In the genomic region with DNA sequence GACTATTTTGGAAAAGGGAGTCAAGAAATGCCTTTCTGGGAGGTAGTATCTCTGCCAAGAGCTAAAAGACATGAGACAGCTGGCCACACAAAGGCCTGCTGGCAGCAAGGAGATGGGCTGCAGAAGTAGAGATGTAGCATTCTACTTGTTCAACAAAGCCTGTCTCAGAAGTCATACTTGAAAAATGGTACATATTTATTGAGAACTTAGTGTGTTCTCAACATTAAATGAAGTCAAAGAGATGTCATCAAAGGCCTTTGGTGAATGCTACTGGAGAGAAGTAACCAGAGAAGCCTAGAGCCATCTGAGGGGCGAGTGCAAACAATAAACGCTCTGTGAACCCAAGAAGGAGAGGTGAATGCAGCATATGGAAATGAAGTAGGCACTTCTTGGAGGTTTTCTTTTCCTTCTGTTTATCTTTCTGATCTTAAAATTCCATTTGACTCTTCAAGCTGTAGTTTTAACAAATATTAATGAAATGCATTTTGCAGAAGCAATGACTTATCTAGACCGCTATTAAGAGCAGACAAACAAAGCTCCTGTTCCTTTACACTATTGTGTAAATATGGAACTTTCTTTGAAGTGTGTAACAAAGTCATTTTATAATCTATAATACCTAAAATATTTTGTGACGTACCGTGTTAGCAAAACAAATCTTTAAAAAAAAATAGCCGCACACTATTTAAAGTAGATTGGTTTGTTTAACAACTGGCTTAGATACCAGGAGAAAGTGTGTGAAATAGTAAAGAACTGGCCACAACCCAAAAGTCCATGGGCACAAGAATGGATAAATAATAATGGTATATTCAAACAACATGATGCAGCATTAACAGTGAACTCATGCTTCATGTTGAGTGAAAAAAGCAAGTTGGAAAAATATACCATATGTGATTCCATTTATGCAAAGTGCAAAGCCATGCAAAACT, we compare ENCODE assay signal across 3 cellular contexts.
TF ChIP-seq lines count a peak whose summit lies in the region.

No MANE protein-coding gene starts in this region.

TF ChIP-seq in A549, 52 proteins besides CTCF, POLR2A, EP300 and RAD21:
- no peak for TF ChIP-seq PBX3 (IDR thresholded peaks at IDR 0.05)
- no peak for TF ChIP-seq EHF (CRISPR knock-in tag; IDR thresholded peaks at IDR 0.05)
- TF ChIP-seq, protein P1, sequence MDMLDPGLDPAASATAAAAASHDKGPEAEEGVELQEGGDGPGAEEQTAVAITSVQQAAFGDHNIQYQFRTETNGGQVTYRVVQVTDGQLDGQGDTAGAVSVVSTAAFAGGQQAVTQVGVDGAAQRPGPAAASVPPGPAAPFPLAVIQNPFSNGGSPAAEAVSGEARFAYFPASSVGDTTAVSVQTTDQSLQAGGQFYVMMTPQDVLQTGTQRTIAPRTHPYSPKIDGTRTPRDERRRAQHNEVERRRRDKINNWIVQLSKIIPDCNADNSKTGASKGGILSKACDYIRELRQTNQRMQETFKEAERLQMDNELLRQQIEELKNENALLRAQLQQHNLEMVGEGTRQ (IDR thresholded peaks at IDR 0.05): no peak
- TF ChIP-seq RARB (CRISPR knock-in tag; IDR thresholded peaks at IDR 0.05): no peak
- no peak for TF ChIP-seq SMC3 (IDR thresholded peaks at IDR 0.05)
- no peak for TF ChIP-seq CBX2 (IDR thresholded peaks at IDR 0.05; ENCODE audit: borderline replicate concordance, low read depth)

TF ChIP-seq in IMR-90, 13 proteins besides CTCF, POLR2A, EP300 and RAD21:
- TF ChIP-seq BHLHE40 (IDR thresholded peaks at IDR 0.05; ENCODE audit: low read depth, low read length): no peak
TF ChIP-seq in IMR-90: peak in this region for 0.

TF ChIP-seq in endothelial cell of umbilical vein, 7 proteins besides CTCF, POLR2A, EP300 and RAD21:
- TF ChIP-seq MYC (IDR thresholded peaks at IDR 0.05; ENCODE audit: low read depth, low read length) (no peak), POLR2AphosphoS5 (IDR thresholded peaks at IDR 0.05; ENCODE audit: insufficient read depth, low read depth, low read length) (no peak), FOS (IDR thresholded peaks at IDR 0.05; ENCODE audit: borderline replicate concordance, insufficient read depth, low read length) (no peak), GATA2 (IDR thresholded peaks at IDR 0.05; ENCODE audit: insufficient read depth, insufficient read length, low read depth, low read length) (no peak), JUN (IDR thresholded peaks at IDR 0.05; ENCODE audit: borderline replicate concordance, insufficient read depth, insufficient read length, low read depth) (no peak), EZH2 (IDR thresholded peaks at IDR 0.05; ENCODE audit: borderline replicate concordance, low read depth, low read length, severe bottlenecking) (no peak)
- TF ChIP-seq, protein P2, sequence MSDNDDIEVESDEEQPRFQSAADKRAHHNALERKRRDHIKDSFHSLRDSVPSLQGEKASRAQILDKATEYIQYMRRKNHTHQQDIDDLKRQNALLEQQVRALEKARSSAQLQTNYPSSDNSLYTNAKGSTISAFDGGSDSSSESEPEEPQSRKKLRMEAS (IDR thresholded peaks at IDR 0.05; ENCODE audit: insufficient read depth, insufficient read length): no peak
